ENCODE assay signal across 15 cellular contexts in the genomic region with DNA sequence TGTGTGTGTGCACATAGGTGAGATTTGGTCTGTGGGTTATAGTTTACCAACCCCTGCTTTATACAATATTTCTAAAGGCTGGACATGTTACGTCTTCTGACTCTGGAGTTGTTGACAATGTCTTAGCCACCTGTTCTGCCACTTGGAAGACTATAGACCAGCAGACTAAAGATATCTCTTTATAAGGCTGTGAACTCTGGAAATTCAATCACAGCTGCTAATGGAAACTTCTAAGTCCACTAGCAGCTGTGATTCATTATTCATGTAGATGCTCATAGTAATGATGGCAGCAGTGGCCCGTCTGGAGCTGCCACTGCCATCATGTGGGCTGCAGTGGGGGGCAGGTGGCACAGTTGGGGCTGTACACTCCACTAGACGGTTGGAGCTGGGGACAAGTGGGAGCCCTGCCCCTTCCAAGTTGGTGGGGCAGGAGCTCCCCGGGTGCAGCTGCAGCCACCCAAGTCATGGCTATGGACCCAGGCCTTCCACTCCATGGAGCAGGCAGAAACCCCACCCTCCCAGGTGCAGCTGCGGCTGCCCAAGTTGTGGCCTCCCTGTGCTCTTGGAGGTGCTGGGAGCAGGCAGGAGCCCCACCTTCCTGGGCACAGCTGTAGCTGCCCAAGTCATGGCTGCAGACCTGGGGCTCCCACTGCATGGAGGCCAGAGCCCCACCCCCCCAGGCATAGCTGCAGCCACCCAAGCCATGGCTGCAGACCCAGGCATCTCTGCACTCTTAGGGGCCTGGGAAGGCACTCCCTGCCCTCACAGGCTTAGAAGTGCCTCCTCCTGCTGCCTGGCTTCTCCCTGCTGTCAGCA. TPM values are rescaled to one million over a fixed set of nuclear protein-coding genes. Genes with fewer than 3 reads are reported as not detected.
DNase-seq lines count a peak whose midpoint lies in the region; TF ChIP-seq lines count a peak whose summit lies in the region.
"Had no signal": no experiment of that assay in that cellular context is flagged by ENCODE, and none has a peak within 500 bp of the region (broad histone marks: within the 10 kb centered on the region; RNA-seq: fewer than 3 reads in every experiment).

No MANE protein-coding gene starts in this region.

- peaks cover 2% of the 10 kb centered on the region for H3K36me3 Mint-ChIP-seq in mesothelial cell of epicardium
- no peaks in the 10 kb centered on the region for H3K36me3 Mint-ChIP-seq in osteocyte (ENCODE audit: unreplicated experiment)
- H3K36me3 Mint-ChIP-seq: CD14-positive monocyte; CD8-positive, alpha-beta T cell had no signal

- H3K27me3 Mint-ChIP-seq in mesothelial cell of epicardium (ENCODE audit: low read depth), result no peaks in the 10 kb centered on the region
- peaks cover 6% of the 10 kb centered on the region for H3K27me3 Mint-ChIP-seq in osteocyte (ENCODE audit: unreplicated experiment)

- peaks cover 2% of the 10 kb centered on the region for H3K9me3 Mint-ChIP-seq in mesothelial cell of epicardium
- no peaks in the 10 kb centered on the region for H3K9me3 Mint-ChIP-seq in osteocyte (ENCODE audit: unreplicated experiment)
- H3K9me3 Mint-ChIP-seq: CD8-positive, alpha-beta T cell had no signal

- H3K4me1 Mint-ChIP-seq in mesothelial cell of epicardium (peaks cover 37% of the 10 kb centered on the region), osteocyte (ENCODE audit: unreplicated experiment) (peaks cover 3% of the 10 kb centered on the region)
- H3K4me1 Mint-ChIP-seq: GM23338 had no signal

- peak overlapping the region; percentile 9 for H3K27ac Mint-ChIP-seq in mesothelial cell of epicardium
- no peak overlapping the region for H3K27ac Mint-ChIP-seq in osteocyte (ENCODE audit: unreplicated experiment)
- H3K27ac Mint-ChIP-seq: CD8-positive, alpha-beta T cell; GM23338 had no signal

- H3K4me3 Mint-ChIP-seq in mesothelial cell of epicardium (no peak overlapping the region), osteocyte (ENCODE audit: unreplicated experiment) (no peak overlapping the region)
- H3K4me3 Mint-ChIP-seq: CD14-positive monocyte; CD8-positive, alpha-beta T cell; GM23338 had no signal

- TF ChIP-seq CTCF in mesothelial cell of epicardium (IDR thresholded peaks at IDR 0.05; ENCODE audit: unreplicated experiment) (no peak), osteocyte (IDR thresholded peaks at IDR 0.05) (no peak)

- DNase-seq in DMS 273 (lab: John Stamatoyannopoulos, UW; ENCODE audit: unreplicated experiment) (peak; percentile 40), DMS 273 treated with DMSO at 0.1 percent for 48 hours (lab: John Stamatoyannopoulos, UW) (no peak), mesothelial cell of epicardium (ENCODE audit: low spot score in 2 of 2, unreplicated experiment in 2 of 2) (peak in 1 of 2 experiments; percentile 28), osteocyte (ENCODE audit: extremely low spot score, unreplicated experiment) (peak; percentile 80), ureter (ENCODE audit: low spot score) (peak; percentile 10), NCI-H1092 (lab: John Stamatoyannopoulos, UW) (no peak), NCI-H774 (lab: John Stamatoyannopoulos, UW) (no peak), GM19238 (ENCODE audit: insufficient read length, low spot score) (no peak)
- DNase-seq: CD8-positive, alpha-beta T cell; COR-L47; H7 had no signal

RNA-seq across cellular contexts. Expression of gene IGFL4, which starts 8.8 kb away (rescaled TPM):
- total RNA-seq in mesothelial cell of epicardium, result 1.8 to 2.8 TPM (median 2.4 TPM) in 3 replicates
- not detected in 2 replicates for total RNA-seq in osteocyte
- not detected for total RNA-seq in ureter
- total RNA-seq: A673; CD8-positive, alpha-beta T cell; Daoy; H7 had no signal

RNA-seq across cellular contexts. Expression of gene PGLYRP1, which starts 9.1 kb away (rescaled TPM):
- not detected in 3 replicates for total RNA-seq in mesothelial cell of epicardium
- total RNA-seq in osteocyte, result not detected in 2 replicates
- total RNA-seq in ureter, result not detected
- total RNA-seq: A673; CD8-positive, alpha-beta T cell; Daoy; GM23338; H7 had no signal

RNA-seq across cellular contexts. Expression of gene CCDC61, which starts 36.7 kb away (rescaled TPM):
- total RNA-seq in mesothelial cell of epicardium (21.5 to 24.9 TPM (median 22.3 TPM) in 3 replicates), osteocyte (12.4 and 13.8 TPM in 2 replicates), ureter (28.8 TPM)

RNA-seq across cellular contexts. Expression of gene NOVA2, which starts 58.3 kb away (rescaled TPM):
- 0.51 to 1.2 TPM (median 0.67 TPM) in 3 replicates for total RNA-seq in mesothelial cell of epicardium
- total RNA-seq in osteocyte, result not detected in 2 replicates
- total RNA-seq in ureter, result 4.4 TPM
- total RNA-seq: A673; CD8-positive, alpha-beta T cell; Daoy had no signal

Comparison
In these comparisons a context has a peak if more than half of its experiments do, and no peak if none do; other contexts are left out.
1. DNase-seq: peak in DMS 273 (single experiment), osteocyte (single experiment) and ureter (single experiment); none in DMS 273 treated with DMSO at 0.1 percent for 48 hours (single experiment), NCI-H1092 (single experiment), NCI-H774 (single experiment) and GM19238 (single experiment).